In genomic region chr6:1917628-1918371, GRCh38 we compare ENCODE assay signal across 1 cellular context.
TF ChIP-seq lines count a peak whose summit lies in the region.

No MANE protein-coding gene starts in this region.

TF ChIP-seq in GM23338, 12 proteins besides CTCF, POLR2A, EP300 and RAD21 (continued from another document):
- TF ChIP-seq ZNF462 (CRISPR knock-in tag; IDR thresholded peaks at IDR 0.05) = no peak
- TF ChIP-seq CREB1 (CRISPR knock-in tag; IDR thresholded peaks at IDR 0.05; ENCODE audit: low read depth) = no peak
- no peak for TF ChIP-seq ZNF114 (CRISPR knock-in tag; IDR thresholded peaks at IDR 0.05)
- no peak for TF ChIP-seq ETS1 (IDR thresholded peaks at IDR 0.05)
- no peak for TF ChIP-seq NANOG (IDR thresholded peaks at IDR 0.05; ENCODE audit: borderline replicate concordance)
- TF ChIP-seq EZH2 (IDR thresholded peaks at IDR 0.05; ENCODE audit: low read depth, unreplicated experiment) = no peak
- TF ChIP-seq POLR2AphosphoS5 (IDR thresholded peaks at IDR 0.05; ENCODE audit: low read depth) = no peak
- TF ChIP-seq STAT1 (IDR thresholded peaks at IDR 0.05; ENCODE audit: unreplicated experiment) = no peak
